25 cellular contexts compared by ENCODE assay signal in genomic region chr7:914521-915194, GRCh38. TPM values are rescaled to one million over a fixed set of nuclear protein-coding genes. Genes with fewer than 3 reads are reported as not detected.
DNase-seq lines count a peak whose midpoint lies in the region; ATAC-seq, FAIRE-seq and TF ChIP-seq lines count a peak whose summit lies in the region.
"Had no signal": no experiment of that assay in that cellular context is flagged by ENCODE, and none has a peak within 500 bp of the region (broad histone marks: within the 10 kb centered on the region; RNA-seq: fewer than 3 reads in every experiment).

No MANE protein-coding gene starts in this region.

- H3K27me3 ChIP-seq in PC-3 (ENCODE audit: low read length) = no peaks in the 10 kb centered on the region
- H3K27me3 ChIP-seq in small intestine (ENCODE audit: control insufficient read depth in 2 of 2, insufficient read depth in 2 of 2, low read length in 2 of 2) = no peaks in the 10 kb centered on the region
- H3K27me3 ChIP-seq: brain microvascular endothelial cell, gastroesophageal sphincter, spleen, testis had no signal

- H3K27ac ChIP-seq in PC-3 (ENCODE audit: low read length) (peak overlapping the region; percentile 63), small intestine (ENCODE audit: low read depth in 1 of 2, low read length in 1 of 2) (peak overlapping the region; percentile 74 to 95)
- H3K27ac ChIP-seq: brain microvascular endothelial cell, gastroesophageal sphincter, left ventricle myocardium inferior, parathyroid adenoma, spleen, testis had no signal

- TF ChIP-seq CTCF in PC-3 (conservative IDR thresholded peaks at IDR 0.05; ENCODE audit: low read depth, low read length) = no peak

- H3K79me2 ChIP-seq in PC-3 (ENCODE audit: low read length) = no peaks in the 10 kb centered on the region
- H3K79me2 ChIP-seq: parathyroid adenoma had no signal

- peak overlapping the region; percentile 27; the same call in 1 of the 2 replicates for H3K9ac ChIP-seq in PC-3 (ENCODE audit: low read length)
- H3K9ac ChIP-seq: parathyroid adenoma had no signal

- peak overlapping the region; percentile 57 for H3K4me2 ChIP-seq in PC-3 (ENCODE audit: low read length)

- ATAC-seq in PC-3 = peak; percentile 3; the same call in 1 of the 2 replicates
- ATAC-seq in esophagus mucosa = peak; percentile 10
- no peak for ATAC-seq in HG03045 (IDR thresholded peaks at IDR 0.05; ENCODE audit: unreplicated experiment)
- ATAC-seq: activated CD8-positive, alpha-beta memory T cell treated with anti-CD3 and anti-CD28 coated beads, Interleukin-2, amount 10 ng/mL, durations not matched to agents 7 days and 5 days; gastroesophageal sphincter; stimulated activated naive B cell treated with anti-CD40 and anti-IgM and Interleukin-4, amounts not matched to agents 10 μg/mL and 1 μg/mL and 100 μg/mL, for 72 hours; WTC11 had no signal

- POLR2A ChIA-PET in PC-3 (lab: Charles Lee; ENCODE audit: unreplicated experiment) = interaction anchor here (0.7 kb wide), 1 partner anchor 8 kb away, joined by 6 read pairs; no protein-coding TSS in a partner anchor

- DNase-seq in PC-3 = no peak
- peak; percentile 50 for DNase-seq in SW480 (ENCODE audit: low spot score)
- no peak for DNase-seq in small intestine
- no peak for DNase-seq in SK-N-DZ (ENCODE audit: low spot score)
- no peak for DNase-seq in NCI-H2107 (lab: John Stamatoyannopoulos, UW)
- no peak for DNase-seq in middle frontal gyrus (ENCODE audit: extremely low spot score, low spot score)
- DNase-seq: activated CD4-positive, alpha-beta T cell treated with anti-CD3 and anti-CD28 coated beads, Interleukin-2, amount 50 U/mL, for 1 hour; activated CD8-positive, alpha-beta memory T cell treated with anti-CD3 and anti-CD28 coated beads, Interleukin-2, amount 10 ng/mL, durations not matched to agents 7 days and 5 days; activated naive CD4-positive, alpha-beta T cell treated with Interleukin-2 at 50 U/mL for 16 hours; brain microvascular endothelial cell; H9; KBM-7; left ventricle myocardium inferior; NCI-H1417 treated with DMSO at 0.1 percent for 48 hours; NCI-H2081 treated with DMSO at 0.1 percent for 48 hours; NCI-H446 treated with DMSO at 0.1 percent for 48 hours; SHP77 treated with DMSO at 0.1 percent for 48 hours; spleen; stimulated activated naive B cell treated with anti-CD40 and anti-IgM and Interleukin-4, amounts not matched to agents 10 μg/mL and 1 μg/mL and 100 μg/mL, for 72 hours had no signal

- H3K9me3 ChIP-seq in PC-3 (ENCODE audit: low read length) = no peaks in the 10 kb centered on the region
- no peaks in the 10 kb centered on the region for H3K9me3 ChIP-seq in small intestine (ENCODE audit: control insufficient read depth, low read depth)
- H3K9me3 ChIP-seq: gastroesophageal sphincter, left ventricle myocardium inferior, spleen, testis had no signal

- H3K4me1 ChIP-seq in PC-3 (ENCODE audit: insufficient read depth, low read length) (peaks cover 12% of the 10 kb centered on the region), small intestine (ENCODE audit: control insufficient read depth in 2 of 2, insufficient read depth in 1 of 2, low read depth in 1 of 2, low read length in 1 of 2) (no peaks in the 10 kb centered on the region)
- H3K4me1 ChIP-seq: parathyroid adenoma had no signal

- no peaks in the 10 kb centered on the region for H3K9me2 ChIP-seq in PC-3 (replicated peaks; ENCODE audit: low read length)

- peak overlapping the region; percentile 61; the same call in 1 of the 2 replicates for H2AFZ ChIP-seq in PC-3 (ENCODE audit: low read length)
- H2AFZ ChIP-seq: parathyroid adenoma had no signal

- FAIRE-seq in small intestine (lab: Jason Lieb, UNC) = no peak

- no peaks in the 10 kb centered on the region for H3K36me3 ChIP-seq in PC-3 (ENCODE audit: low read depth, low read length)
- peaks cover 0 to 2% of the 10 kb centered on the region in 2 donors for H3K36me3 ChIP-seq in small intestine (ENCODE audit: control insufficient read depth in 2 of 2, insufficient read depth in 2 of 2, low read length in 2 of 2)
- H3K36me3 ChIP-seq: brain microvascular endothelial cell, left ventricle myocardium inferior had no signal

- H4K20me1 ChIP-seq in PC-3 (ENCODE audit: low read length) = no peaks in the 10 kb centered on the region

- intact Hi-C loops in PC-3 (cut with micrococcal nuclease) = loop anchor here (1.0 kb wide), 1 partner anchor 35 kb away; no protein-coding TSS in a partner anchor

- H3K4me3 ChIP-seq in PC-3 (ENCODE audit: low read length) (no peak overlapping the region; the same call in 1 of the 2 replicates), small intestine (ENCODE audit: low read depth in 1 of 2, low read length in 2 of 2) (no peak overlapping the region)
- H3K4me3 ChIP-seq: gastroesophageal sphincter, left ventricle myocardium inferior, spleen, testis had no signal

- BruUV-seq in PC-3 (replicated peaks; lab: Mats Ljungman, UMichigan) = no TSS peak

- no peaks in the 10 kb centered on the region for H3F3A ChIP-seq in PC-3 (ENCODE audit: low read length, unreplicated experiment)

- WGBS in small intestine, 3 donors = 45 to 79% (median 59%) methylated on average over 10 to 16 of the region's 16 CpGs

- CTCF ChIA-PET in PC-3 (lab: Charles Lee) = interaction anchor here (0.7 kb wide), 1 partner anchor 243 kb away, joined by 4 read pairs; no protein-coding TSS in a partner anchor

RNA-seq across cellular contexts. Expression of gene GET4, which starts 38.3 kb away (rescaled TPM):
- 96.7 and 115 TPM in 2 replicates for total RNA-seq in PC-3 (2014; rRNA removed)
- 21.6 TPM for total RNA-seq in esophagus mucosa
- 10 to 100 TPM; 38.9 to 87.2 (median 71.9) TPM for polyA plus RNA-seq in small intestine
- polyA plus RNA-seq in SK-N-DZ (2014; cell fraction: cytosol; rRNA removed) = 58.8 and 60.9 TPM in 2 replicates
- polyA plus RNA-seq in SK-N-DZ (2014; cell fraction: nucleus; rRNA removed) = 132 and 195 TPM in 2 replicates

RNA-seq across cellular contexts. Expression of gene ADAP1, which starts 39.8 kb away (rescaled TPM):
- total RNA-seq in PC-3 (2014; rRNA removed) (31.2 and 36.4 TPM in 2 replicates), esophagus mucosa (5.7 TPM)
- polyA plus RNA-seq in small intestine = 100 to 1,000 TPM in 2 of 3 donors, 10 to 100 TPM in 1; 69.2 to 113 (median 102) TPM
- polyA plus RNA-seq in SK-N-DZ (2014; cell fraction: cytosol; rRNA removed) = 27.4 and 30.5 TPM in 2 replicates
- polyA plus RNA-seq in SK-N-DZ (2014; cell fraction: nucleus; rRNA removed) = 28.2 and 35.6 TPM in 2 replicates
